ENCODE assay signal across 25 cellular contexts in the genomic region with DNA sequence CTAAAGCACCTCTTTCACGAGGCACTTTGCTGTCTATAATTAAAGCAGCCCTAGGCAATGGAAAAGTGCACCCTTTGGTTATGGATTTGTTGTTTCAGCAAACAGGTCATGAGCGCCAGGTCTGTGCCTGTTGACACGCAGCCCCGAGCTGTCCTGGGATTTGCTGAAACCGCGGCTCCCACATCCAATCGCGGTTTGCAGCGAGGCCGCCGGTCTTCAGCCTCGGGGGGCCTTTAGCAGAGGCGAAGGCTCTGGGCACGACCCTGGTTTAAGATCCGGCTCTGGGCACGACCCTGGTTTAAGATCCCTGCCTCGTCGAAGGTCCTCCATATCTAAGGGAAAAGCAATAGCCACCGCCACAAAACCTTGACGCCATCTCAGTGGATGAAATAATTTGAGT.
DNase-seq lines count a peak whose midpoint lies in the region; ATAC-seq, FAIRE-seq and TF ChIP-seq lines count a peak whose summit lies in the region.
"Had no signal": no experiment of that assay in that cellular context is flagged by ENCODE, and none has a peak within 500 bp of the region (broad histone marks: within the 10 kb centered on the region; RNA-seq: fewer than 3 reads in every experiment).

No MANE protein-coding gene starts in this region.

- WGBS in K562 (ENCODE audit: insufficient coverage, low coverage, missing lambda C conversion rate): 4% methylated on average over 20 of the region's 20 CpGs

- no peak for TF ChIP-seq CTCF in K562 (IDR thresholded peaks at IDR 0.05 in 2 of 3, conservative IDR thresholded peaks at IDR 0.05 in 1 of 3; ENCODE audit: insufficient read depth in 2 of 3, low read depth in 1 of 3, low read length in 3 of 3)

- no TSS peak for BruUV-seq in K562 (replicated peaks; lab: Mats Ljungman, UMichigan)

- POLR2A ChIA-PET in K562 (lab: Yijun Ruan, JAX): no interaction called here

- CTCF ChIA-PET in K562 (lab: Yijun Ruan, JAX; ENCODE audit: low intra/inter-chr PET ratio): no interaction called here

- ATAC-seq in K562 (no peak), GM21576 (IDR thresholded peaks at IDR 0.05; ENCODE audit: unreplicated experiment) (no peak)
- ATAC-seq: A549, GM12878, GM23338 had no signal

- no peaks in the 10 kb centered on the region for H3K79me2 ChIP-seq in K562 (ENCODE audit: control insufficient read depth, insufficient read depth, low read length)

- peaks cover 25 to 64% of the 10 kb centered on the region in 2 experiments; a peak in 4 of 5 replicates for H3K27me3 ChIP-seq in K562 (ENCODE audit: control insufficient read depth in 2 of 2, insufficient read depth in 2 of 2, low read length in 2 of 2)
- H3K27me3 ChIP-seq: BE2C; BLaER1 treated with 17β-estradiol and CSF1 and Interleukin-3, amounts not matched to agents 10 nM and 100 nM had no signal

- TF ChIP-seq POLR2A in K562 (conservative IDR thresholded peaks at IDR 0.05): no peak

- DNase-seq in Daoy (ENCODE audit: low read depth) (peak; percentile 39), K562 (ENCODE audit: extremely low read depth in 1 of 4, low spot score in 3 of 4) (no peak), retina (peak; percentile 51)
- no peak for DNase-seq in stimulated activated CD4-positive, alpha-beta T cell treated with anti-CD3 and anti-CD28 coated beads, Interleukin-4, amount 100 ng/mL, for 24 hours
- no peak for DNase-seq in activated CD8-positive, alpha-beta memory T cell treated with anti-CD3 and anti-CD28 coated beads, Interleukin-2, amount 50 U/mL, for 4 hours
- DNase-seq: 8988T; ACHN; AML-193; BE2C; Calu3; CD4-positive, alpha-beta T cell; COR-L47; DMS153; DND-41; EL; GDM1; HFFc6 had no signal

- no peak overlapping the region for H3K4me3 ChIP-seq in K562
- H3K4me3 ChIP-seq: A549; BLaER1 treated with 17β-estradiol and CSF1 and Interleukin-3, amounts not matched to agents 10 nM and 100 nM; GM12878; GM23338; HAP-1 had no signal

- H2AFZ ChIP-seq in K562 (ENCODE audit: low read depth, low read length): peak overlapping the region; percentile 70
- H2AFZ ChIP-seq: GM23338 had no signal

- H3K9me1 ChIP-seq in K562 (ENCODE audit: control insufficient read depth, insufficient read depth, low read length): no peaks in the 10 kb centered on the region

- H3K27ac ChIP-seq in KOPT-K1 (ENCODE audit: low read depth, low read length, poor library complexity, severe bottlenecking): peak overlapping the region; percentile 54
- no peak overlapping the region for H3K27ac ChIP-seq in K562 (ENCODE audit: extremely low read depth, low read depth, low read length)
- H3K27ac ChIP-seq: A549; BLaER1 treated with 17β-estradiol and CSF1 and Interleukin-3, amounts not matched to agents 10 nM and 100 nM had no signal

- H3K36me3 ChIP-seq in KOPT-K1 (ENCODE audit: insufficient read depth, low read length): no peaks in the 10 kb centered on the region
- H3K36me3 ChIP-seq in K562 (ENCODE audit: control insufficient read depth, insufficient read depth, low read length): no peaks in the 10 kb centered on the region
- H3K36me3 ChIP-seq: BE2C, HAP-1 had no signal

- in situ Hi-C loops in K562 (cut with MboI): no loop called here

- H3K4me1 ChIP-seq in K562 (replicated peaks in 1 of 2; ENCODE audit: control insufficient read depth in 2 of 2, insufficient read depth in 2 of 2, low read length in 2 of 2): peaks cover 0 to 9% of the 10 kb centered on the region in 2 experiments; a peak in 2 of 5 replicates
- H3K4me1 ChIP-seq: A549, BE2C, HAP-1 had no signal

- TF ChIP-seq RAD21 in K562 (CRISPR knock-in tag; conservative IDR thresholded peaks at IDR 0.05 in 1 of 2, IDR thresholded peaks at IDR 0.05 in 1 of 2): no peak

- intact Hi-C loops in K562 (cut with micrococcal nuclease): no loop called here

- TF ChIP-seq EP300 in K562 (IDR thresholded peaks at IDR 0.05; ENCODE audit: low read length): no peak

- no peaks in the 10 kb centered on the region for H3K9me3 ChIP-seq in KOPT-K1 (ENCODE audit: insufficient read depth, low read length, poor library complexity, severe bottlenecking)
- no peaks in the 10 kb centered on the region for H3K9me3 ChIP-seq in K562 (replicated peaks; ENCODE audit: control insufficient read depth, insufficient read depth, low read depth, low read length)
- H3K9me3 ChIP-seq: A549; BE2C; BLaER1 treated with 17β-estradiol and CSF1 and Interleukin-3, amounts not matched to agents 10 nM and 100 nM; HAP-1 had no signal

- H3K4me2 ChIP-seq in K562 (ENCODE audit: insufficient read depth, low read length): peak overlapping the region; percentile 38
- H3K4me2 ChIP-seq: A549; BLaER1 treated with 17β-estradiol and CSF1 and Interleukin-3, amounts not matched to agents 10 nM and 100 nM; GM23338 had no signal

- FAIRE-seq in K562 (lab: Jason Lieb, UNC): no peak
- FAIRE-seq: A549, GM12878, GM19239 had no signal

- H4K20me1 ChIP-seq in K562 (replicated peaks; ENCODE audit: control insufficient read depth, insufficient read depth, low read length): no peaks in the 10 kb centered on the region
- H4K20me1 ChIP-seq: BLaER1 treated with 17β-estradiol and CSF1 and Interleukin-3, amounts not matched to agents 10 nM and 100 nM had no signal

- H3K9ac ChIP-seq in K562 (ENCODE audit: insufficient read depth in 1 of 2, low read depth in 2 of 2, low read length in 2 of 2): no peak overlapping the region
- H3K9ac ChIP-seq: BLaER1 treated with 17β-estradiol and CSF1 and Interleukin-3, amounts not matched to agents 10 nM and 100 nM had no signal

TF ChIP-seq in K562, 482 proteins besides CTCF, POLR2A, EP300 and RAD21 (continues in another document):
- TF ChIP-seq STAT5A (IDR thresholded peaks at IDR 0.05; ENCODE audit: borderline replicate concordance, low read length): no peak
- TF ChIP-seq CAMTA2 (CRISPR knock-in tag; conservative IDR thresholded peaks at IDR 0.05): no peak
- no peak for TF ChIP-seq BDP1 (IDR thresholded peaks at IDR 0.05; ENCODE audit: insufficient read depth, insufficient read length)
- TF ChIP-seq MXI1 (IDR thresholded peaks at IDR 0.05; ENCODE audit: low read depth, low read length): no peak
- TF ChIP-seq ARID1B (IDR thresholded peaks at IDR 0.05): no peak
- TF ChIP-seq CBX2 (IDR thresholded peaks at IDR 0.05; ENCODE audit: insufficient read depth, low read length, poor library complexity, severe bottlenecking): no peak
- no peak for TF ChIP-seq NCOA6 (IDR thresholded peaks at IDR 0.05)
- TF ChIP-seq, protein P1, sequence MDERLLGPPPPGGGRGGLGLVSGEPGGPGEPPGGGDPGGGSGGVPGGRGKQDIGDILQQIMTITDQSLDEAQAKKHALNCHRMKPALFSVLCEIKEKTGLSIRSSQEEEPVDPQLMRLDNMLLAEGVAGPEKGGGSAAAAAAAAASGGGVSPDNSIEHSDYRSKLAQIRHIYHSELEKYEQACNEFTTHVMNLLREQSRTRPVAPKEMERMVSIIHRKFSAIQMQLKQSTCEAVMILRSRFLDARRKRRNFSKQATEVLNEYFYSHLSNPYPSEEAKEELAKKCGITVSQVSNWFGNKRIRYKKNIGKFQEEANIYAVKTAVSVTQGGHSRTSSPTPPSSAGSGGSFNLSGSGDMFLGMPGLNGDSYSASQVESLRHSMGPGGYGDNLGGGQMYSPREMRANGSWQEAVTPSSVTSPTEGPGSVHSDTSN (CRISPR knock-in tag; IDR thresholded peaks at IDR 0.05; ENCODE audit: low read depth): no peak
- TF ChIP-seq, protein P1 (tag; conservative IDR thresholded peaks at IDR 0.05; ENCODE audit: low read depth): no peak
- no peak for TF ChIP-seq SAFB2 (IDR thresholded peaks at IDR 0.05; ENCODE audit: borderline replicate concordance, low read depth, low read length, severe bottlenecking)
- TF ChIP-seq, protein P2, sequence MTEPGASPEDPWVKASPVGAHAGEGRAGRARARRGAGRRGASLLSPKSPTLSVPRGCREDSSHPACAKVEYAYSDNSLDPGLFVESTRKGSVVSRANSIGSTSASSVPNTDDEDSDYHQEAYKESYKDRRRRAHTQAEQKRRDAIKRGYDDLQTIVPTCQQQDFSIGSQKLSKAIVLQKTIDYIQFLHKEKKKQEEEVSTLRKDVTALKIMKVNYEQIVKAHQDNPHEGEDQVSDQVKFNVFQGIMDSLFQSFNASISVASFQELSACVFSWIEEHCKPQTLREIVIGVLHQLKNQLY (CRISPR knock-in tag; conservative IDR thresholded peaks at IDR 0.05): no peak

Comparison
In these comparisons a context has a peak if more than half of its experiments do, and no peak if none do; other contexts are left out.
1. DNase-seq: peak in Daoy (single experiment) and retina (single experiment); none in K562 (0 of 4), stimulated activated CD4-positive, alpha-beta T cell treated with anti-CD3 and anti-CD28 coated beads, Interleukin-4, amount 100 ng/mL, for 24 hours (single experiment) and activated CD8-positive, alpha-beta memory T cell treated with anti-CD3 and anti-CD28 coated beads, Interleukin-2, amount 50 U/mL, for 4 hours (single experiment).